8 cellular contexts compared by ENCODE assay signal in genomic region chr13:70310720-70311119, GRCh38.
A peak's percentile ranks its signal among the peaks of the same experiment; 100 is the strongest.
DNase-seq lines count a peak whose midpoint lies in the region; ATAC-seq, FAIRE-seq and TF ChIP-seq lines count a peak whose summit lies in the region.

No MANE protein-coding gene starts in this region.

- intact Hi-C loops in ovary (cut with DNase I): no loop called here
- intact Hi-C loops in left cardiac atrium (cut with DNase I): loop anchor here in 1 of 2 donors (5.0 kb wide), 1 partner anchor 773 kb away; no protein-coding TSS in a partner anchor

- no peaks in the 10 kb centered on the region for H3K9me3 Mint-ChIP-seq in astrocyte (ENCODE audit: unreplicated experiment)

- H3K36me3 Mint-ChIP-seq in astrocyte (ENCODE audit: low read depth, unreplicated experiment): no peaks in the 10 kb centered on the region

- no peak overlapping the region for H3K9ac ChIP-seq in astrocyte (ENCODE audit: low read length)

- no peaks in the 10 kb centered on the region for H3K27me3 ChIP-seq in astrocyte (ENCODE audit: insufficient read depth, low read length)
- H3K27me3 ChIP-seq in ovary: no peaks in the 10 kb centered on the region

- H4K20me1 ChIP-seq in astrocyte (ENCODE audit: insufficient read depth, low read length): no peaks in the 10 kb centered on the region

- H3K4me3 ChIP-seq in astrocyte (ENCODE audit: insufficient read depth, low read depth, low read length) (no peak overlapping the region), ovary (no peak overlapping the region)

- TF ChIP-seq POLR2A in ovary (IDR thresholded peaks at IDR 0.05): no peak

- no peaks in the 10 kb centered on the region for H3K27me3 Mint-ChIP-seq in astrocyte (ENCODE audit: low read depth, unreplicated experiment)

- H3K4me1 Mint-ChIP-seq in astrocyte (ENCODE audit: low read depth, unreplicated experiment): no peaks in the 10 kb centered on the region

- H3K4me1 ChIP-seq in astrocyte (ENCODE audit: insufficient read depth, low read length) (no peaks in the 10 kb centered on the region), ovary (ENCODE audit: insufficient read depth) (no peaks in the 10 kb centered on the region)

- no peak for TF ChIP-seq EP300 in ovary (IDR thresholded peaks at IDR 0.05)

- TF ChIP-seq CTCF in GM20000 (IDR thresholded peaks at IDR 0.05; ENCODE audit: extremely low read depth, missing control alignments) (no peak), astrocyte (IDR thresholded peaks at IDR 0.05; ENCODE audit: insufficient read depth, low read depth, low read length) (peak; percentile 47), ovary (IDR thresholded peaks at IDR 0.05) (no peak)

- no peaks in the 10 kb centered on the region for H3K79me2 ChIP-seq in astrocyte (ENCODE audit: insufficient read depth, low read length)

- no peak overlapping the region for H3K27ac ChIP-seq in astrocyte (ENCODE audit: low read depth, low read length)
- no peak overlapping the region for H3K27ac ChIP-seq in ovary

- no peak overlapping the region for H2AFZ ChIP-seq in astrocyte (ENCODE audit: low read depth, low read length)

- no peak overlapping the region for H3K4me2 ChIP-seq in astrocyte (ENCODE audit: low read length)

- no peak for FAIRE-seq in astrocyte (lab: Jason Lieb, UNC)

- no peak overlapping the region for H3K4me3 Mint-ChIP-seq in astrocyte (ENCODE audit: unreplicated experiment)

- ATAC-seq in HG03469 (IDR thresholded peaks at IDR 0.05; ENCODE audit: unreplicated experiment) (no peak), left cardiac atrium (no peak)

- 47 to 64% (median 57%) methylated on average over 1 of the region's 1 CpG for WGBS in ovary, 3 donors

- peak; percentile 3 for DNase-seq in GM20000 (ENCODE audit: low spot score)
- peak; percentile 43 for DNase-seq in NCI-H2081 treated with DMSO at 0.1 percent for 48 hours (lab: John Stamatoyannopoulos, UW)
- DNase-seq in astrocyte (ENCODE audit: low read depth): peak; percentile 2
- peak; percentile 10 for DNase-seq in non-pigmented ciliary epithelial cell (ENCODE audit: low read depth)
- DNase-seq in activated CD4-positive, alpha-beta T cell treated with anti-CD3 and anti-CD28 coated beads for 1 hour: no peak
- no peak for DNase-seq in ovary
- no peak for DNase-seq in left cardiac atrium

- H3K9me3 ChIP-seq in astrocyte (ENCODE audit: insufficient read depth, low read depth, low read length) (no peaks in the 10 kb centered on the region), ovary (no peaks in the 10 kb centered on the region)

- no peak overlapping the region for H3K27ac Mint-ChIP-seq in astrocyte (ENCODE audit: unreplicated experiment)

- no peaks in the 10 kb centered on the region for H3K36me3 ChIP-seq in astrocyte (ENCODE audit: insufficient read depth, low read length)
- no peaks in the 10 kb centered on the region for H3K36me3 ChIP-seq in ovary

Comparison
In these comparisons a context has a peak if more than half of its experiments do, and no peak if none do; other contexts are left out.
1. DNase-seq: peak in GM20000 (single experiment), NCI-H2081 treated with DMSO at 0.1 percent for 48 hours (single experiment), astrocyte (single experiment) and non-pigmented ciliary epithelial cell (single experiment); none in activated CD4-positive, alpha-beta T cell treated with anti-CD3 and anti-CD28 coated beads for 1 hour (single experiment), ovary (0 of 5) and left cardiac atrium (single experiment).